1 cellular context compared by ENCODE assay signal in genomic region chr18:3447895-3448844, GRCh38.
A peak's percentile ranks its signal among the peaks of the same experiment; 100 is the strongest.
TF ChIP-seq lines count a peak whose summit lies in the region.

No MANE protein-coding gene starts in this region.

TF ChIP-seq in HepG2, 621 proteins besides CTCF, POLR2A, EP300 and RAD21 (continued from another document and continues in another):
- TF ChIP-seq RXRA (CRISPR knock-in tag; IDR thresholded peaks at IDR 0.05) = peak; percentile 83
- no peak for TF ChIP-seq MBD4 (IDR thresholded peaks at IDR 0.05; ENCODE audit: borderline replicate concordance, low read length)
- peak; percentile 54; the same call in 1 of the 2 replicates for TF ChIP-seq ZNF33A (CRISPR knock-in tag; IDR thresholded peaks at IDR 0.05; ENCODE audit: borderline replicate concordance)
- TF ChIP-seq ZNF609 (CRISPR knock-in tag; IDR thresholded peaks at IDR 0.05; ENCODE audit: borderline replicate concordance) = peak; percentile 67
- peak; percentile 70; the same call in 1 of the 2 replicates for TF ChIP-seq MTF2 (CRISPR knock-in tag; IDR thresholded peaks at IDR 0.05; ENCODE audit: borderline replicate concordance)
- peak; percentile 83; the same call in 1 of the 2 replicates for TF ChIP-seq ZNF136 (CRISPR knock-in tag; IDR thresholded peaks at IDR 0.05; ENCODE audit: low read depth)
- TF ChIP-seq, protein P1, sequence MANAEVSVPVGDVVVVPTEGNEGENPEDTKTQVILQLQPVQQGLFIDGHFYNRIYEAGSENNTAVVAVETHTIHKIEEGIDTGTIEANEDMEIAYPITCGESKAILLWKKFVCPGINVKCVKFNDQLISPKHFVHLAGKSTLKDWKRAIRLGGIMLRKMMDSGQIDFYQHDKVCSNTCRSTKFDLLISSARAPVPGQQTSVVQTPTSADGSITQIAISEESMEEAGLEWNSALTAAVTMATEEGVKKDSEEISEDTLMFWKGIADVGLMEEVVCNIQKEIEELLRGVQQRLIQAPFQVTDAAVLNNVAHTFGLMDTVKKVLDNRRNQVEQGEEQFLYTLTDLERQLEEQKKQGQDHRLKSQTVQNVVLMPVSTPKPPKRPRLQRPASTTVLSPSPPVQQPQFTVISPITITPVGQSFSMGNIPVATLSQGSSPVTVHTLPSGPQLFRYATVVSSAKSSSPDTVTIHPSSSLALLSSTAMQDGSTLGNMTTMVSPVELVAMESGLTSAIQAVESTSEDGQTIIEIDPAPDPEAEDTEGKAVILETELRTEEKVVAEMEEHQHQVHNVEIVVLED (CRISPR knock-in tag; IDR thresholded peaks at IDR 0.05; ENCODE audit: borderline replicate concordance) = peak; percentile 86
- TF ChIP-seq ZBTB44 (CRISPR knock-in tag; IDR thresholded peaks at IDR 0.05) = no peak
- TF ChIP-seq ZNF563 (CRISPR knock-in tag; IDR thresholded peaks at IDR 0.05) = no peak; the same call in 1 of the 2 replicates
- TF ChIP-seq SMYD3 (CRISPR knock-in tag; IDR thresholded peaks at IDR 0.05) = 0 out of 2 replicates have a peak, but pooled peaks have one; percentile 21
- TF ChIP-seq MIXL1 (CRISPR knock-in tag; IDR thresholded peaks at IDR 0.05) = peak; percentile 35; the same call in 1 of the 2 replicates
- TF ChIP-seq ZFP91 (CRISPR knock-in tag; IDR thresholded peaks at IDR 0.05; ENCODE audit: borderline replicate concordance) = peak; percentile 84; the same call in 1 of the 2 replicates
- peak; percentile 65; the same call in 1 of the 2 replicates for TF ChIP-seq NFKB2 (CRISPR knock-in tag; IDR thresholded peaks at IDR 0.05; ENCODE audit: borderline replicate concordance)
- no peak for TF ChIP-seq TCF7L2 (IDR thresholded peaks at IDR 0.05; ENCODE audit: low read depth, low read length)
- TF ChIP-seq ZNF598 (CRISPR knock-in tag; IDR thresholded peaks at IDR 0.05; ENCODE audit: borderline replicate concordance) = peak; percentile 30; the same call in 1 of the 2 replicates
- TF ChIP-seq RBFOX2 (IDR thresholded peaks at IDR 0.05; ENCODE audit: low read depth, low read length) = peak; percentile 95
- peak; percentile 89 for TF ChIP-seq ZBTB20 (CRISPR knock-in tag; IDR thresholded peaks at IDR 0.05; ENCODE audit: borderline replicate concordance, low read depth)
- peak; percentile 99 for TF ChIP-seq TFAP4 (IDR thresholded peaks at IDR 0.05; ENCODE audit: borderline replicate concordance, low read depth)
- no peak; the same call in 1 of the 2 replicates for TF ChIP-seq RERE (CRISPR knock-in tag; IDR thresholded peaks at IDR 0.05; ENCODE audit: low read depth)
- TF ChIP-seq HNRNPUL1 (IDR thresholded peaks at IDR 0.05; ENCODE audit: low read depth, low read length) = peak; percentile 45; the same call in 1 of the 2 replicates
- TF ChIP-seq, protein P2, sequence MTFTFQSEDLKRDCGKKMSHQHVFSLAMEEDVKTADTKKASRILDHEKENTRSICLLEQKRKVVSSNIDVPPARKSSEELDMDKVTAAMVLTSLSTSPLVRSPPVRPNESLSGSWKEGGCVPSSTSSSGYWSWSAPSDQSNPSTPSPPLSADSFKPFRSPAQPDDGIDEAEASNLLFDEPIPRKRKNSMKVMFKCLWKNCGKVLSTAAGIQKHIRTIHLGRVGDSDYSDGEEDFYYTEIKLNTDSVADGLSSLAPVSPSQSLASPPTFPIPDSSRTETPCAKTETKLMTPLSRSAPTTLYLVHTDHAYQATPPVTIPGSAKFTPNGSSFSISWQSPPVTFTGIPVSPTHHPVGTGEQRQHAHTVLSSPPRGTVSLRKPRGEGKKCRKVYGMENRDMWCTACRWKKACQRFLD (CRISPR knock-in tag; IDR thresholded peaks at IDR 0.05; ENCODE audit: borderline replicate concordance) = 0 out of 2 replicates have a peak, but pooled peaks have one; percentile 24
- TF ChIP-seq ZNF788 (CRISPR knock-in tag; IDR thresholded peaks at IDR 0.05; ENCODE audit: borderline replicate concordance) = peak; percentile 82; the same call in 1 of the 2 replicates
- TF ChIP-seq ZNF329 (CRISPR knock-in tag; IDR thresholded peaks at IDR 0.05; ENCODE audit: low read depth) = no peak; the same call in 1 of the 2 replicates
- TF ChIP-seq ZNF274 (CRISPR knock-in tag; IDR thresholded peaks at IDR 0.05) = peak; percentile 59; the same call in 1 of the 2 replicates
- no peak for TF ChIP-seq ZNF326 (CRISPR knock-in tag; IDR thresholded peaks at IDR 0.05; ENCODE audit: borderline replicate concordance)
- peak; percentile 38; the same call in 1 of the 2 replicates for TF ChIP-seq TMF1 (CRISPR knock-in tag; IDR thresholded peaks at IDR 0.05; ENCODE audit: low read depth)
- TF ChIP-seq ZNF878 (CRISPR knock-in tag; IDR thresholded peaks at IDR 0.05) = no peak; the same call in 1 of the 2 replicates
- TF ChIP-seq PCBP1 (IDR thresholded peaks at IDR 0.05; ENCODE audit: borderline replicate concordance, low read depth, low read length) = peak; percentile 73; the same call in 1 of the 2 replicates
- 0 out of 2 replicates have a peak, but pooled peaks have one; percentile 23 for TF ChIP-seq ZNF281 (CRISPR knock-in tag; IDR thresholded peaks at IDR 0.05; ENCODE audit: borderline replicate concordance)
- peak; percentile 93 for TF ChIP-seq ZNF639 (CRISPR knock-in tag; conservative IDR thresholded peaks at IDR 0.05)
- no peak for TF ChIP-seq ZNF530 (CRISPR knock-in tag; IDR thresholded peaks at IDR 0.05; ENCODE audit: low read depth)
- peak; percentile 79 for TF ChIP-seq RARA (CRISPR knock-in tag; IDR thresholded peaks at IDR 0.05)
